In the genomic region with DNA sequence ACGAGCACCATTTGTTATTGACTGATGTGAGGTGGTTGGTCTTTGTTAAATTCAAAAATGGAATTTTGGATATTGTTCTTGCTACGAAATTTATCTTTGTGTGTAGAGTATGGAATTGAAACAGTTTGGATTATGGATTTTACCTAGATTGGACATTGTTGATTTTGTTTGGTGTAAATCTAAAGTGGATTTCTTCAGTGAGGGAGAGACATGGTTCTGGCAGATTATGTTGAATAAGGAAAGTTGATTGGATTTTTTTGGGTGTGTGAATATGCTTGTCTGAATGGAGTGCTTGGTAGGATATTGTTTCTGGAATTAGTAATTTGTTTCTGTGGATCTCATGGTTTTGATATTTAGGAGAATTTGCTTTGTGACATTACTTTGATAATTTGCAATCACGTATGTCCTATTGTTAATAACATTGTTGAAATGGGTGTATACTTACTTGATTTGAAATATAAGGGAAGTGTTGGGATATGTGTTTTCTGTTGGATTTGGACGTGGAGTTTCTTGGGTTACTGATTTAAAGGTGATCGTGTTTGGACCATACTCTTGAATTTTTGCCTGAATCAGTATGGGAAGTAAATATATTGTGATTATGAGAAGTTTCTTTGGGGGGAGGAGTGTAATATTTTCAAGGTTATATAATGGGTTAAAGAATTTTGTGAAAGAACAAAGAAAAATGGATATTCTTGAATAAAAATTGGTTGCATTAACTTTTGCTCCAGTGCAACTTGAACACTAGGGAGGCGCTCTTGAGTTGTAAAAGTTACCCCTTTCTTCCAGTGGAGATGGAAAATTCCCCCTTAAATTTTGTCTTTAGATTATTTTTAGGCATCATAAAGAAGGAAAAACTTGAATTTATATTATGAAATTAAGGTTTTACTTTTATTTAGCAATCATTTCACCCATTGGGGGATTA, we compare ENCODE assay signal across 1 cellular context.
TF ChIP-seq lines count a peak whose summit lies in the region.

No MANE protein-coding gene starts in this region.

TF ChIP-seq in WTC11, 78 proteins besides CTCF, POLR2A, EP300 and RAD21 (continued from another document):
- TF ChIP-seq, protein P1, sequence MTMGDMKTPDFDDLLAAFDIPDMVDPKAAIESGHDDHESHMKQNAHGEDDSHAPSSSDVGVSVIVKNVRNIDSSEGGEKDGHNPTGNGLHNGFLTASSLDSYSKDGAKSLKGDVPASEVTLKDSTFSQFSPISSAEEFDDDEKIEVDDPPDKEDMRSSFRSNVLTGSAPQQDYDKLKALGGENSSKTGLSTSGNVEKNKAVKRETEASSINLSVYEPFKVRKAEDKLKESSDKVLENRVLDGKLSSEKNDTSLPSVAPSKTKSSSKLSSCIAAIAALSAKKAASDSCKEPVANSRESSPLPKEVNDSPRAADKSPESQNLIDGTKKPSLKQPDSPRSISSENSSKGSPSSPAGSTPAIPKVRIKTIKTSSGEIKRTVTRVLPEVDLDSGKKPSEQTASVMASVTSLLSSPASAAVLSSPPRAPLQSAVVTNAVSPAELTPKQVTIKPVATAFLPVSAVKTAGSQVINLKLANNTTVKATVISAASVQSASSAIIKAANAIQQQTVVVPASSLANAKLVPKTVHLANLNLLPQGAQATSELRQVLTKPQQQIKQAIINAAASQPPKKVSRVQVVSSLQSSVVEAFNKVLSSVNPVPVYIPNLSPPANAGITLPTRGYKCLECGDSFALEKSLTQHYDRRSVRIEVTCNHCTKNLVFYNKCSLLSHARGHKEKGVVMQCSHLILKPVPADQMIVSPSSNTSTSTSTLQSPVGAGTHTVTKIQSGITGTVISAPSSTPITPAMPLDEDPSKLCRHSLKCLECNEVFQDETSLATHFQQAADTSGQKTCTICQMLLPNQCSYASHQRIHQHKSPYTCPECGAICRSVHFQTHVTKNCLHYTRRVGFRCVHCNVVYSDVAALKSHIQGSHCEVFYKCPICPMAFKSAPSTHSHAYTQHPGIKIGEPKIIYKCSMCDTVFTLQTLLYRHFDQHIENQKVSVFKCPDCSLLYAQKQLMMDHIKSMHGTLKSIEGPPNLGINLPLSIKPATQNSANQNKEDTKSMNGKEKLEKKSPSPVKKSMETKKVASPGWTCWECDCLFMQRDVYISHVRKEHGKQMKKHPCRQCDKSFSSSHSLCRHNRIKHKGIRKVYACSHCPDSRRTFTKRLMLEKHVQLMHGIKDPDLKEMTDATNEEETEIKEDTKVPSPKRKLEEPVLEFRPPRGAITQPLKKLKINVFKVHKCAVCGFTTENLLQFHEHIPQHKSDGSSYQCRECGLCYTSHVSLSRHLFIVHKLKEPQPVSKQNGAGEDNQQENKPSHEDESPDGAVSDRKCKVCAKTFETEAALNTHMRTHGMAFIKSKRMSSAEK (CRISPR knock-in tag; IDR thresholded peaks at IDR 0.05; ENCODE audit: borderline replicate concordance), result peak; percentile 58; the same call in 1 of the 2 replicates
- TF ChIP-seq NFATC4 (CRISPR knock-in tag; IDR thresholded peaks at IDR 0.05) (peak; percentile 52; the same call in 1 of the 2 replicates), MXD4 (CRISPR knock-in tag; IDR thresholded peaks at IDR 0.05; ENCODE audit: borderline replicate concordance) (peak; percentile 92), SP1 (CRISPR knock-in tag; conservative IDR thresholded peaks at IDR 0.05) (no peak), SMAD3 (CRISPR knock-in tag; IDR thresholded peaks at IDR 0.05; ENCODE audit: borderline replicate concordance) (no peak), ZNF317 (CRISPR knock-in tag; IDR thresholded peaks at IDR 0.05; ENCODE audit: borderline replicate concordance, low read depth) (no peak), ZBTB21 (CRISPR knock-in tag; IDR thresholded peaks at IDR 0.05; ENCODE audit: borderline replicate concordance) (no peak), TP53 (CRISPR knock-in tag; IDR thresholded peaks at IDR 0.05) (no peak), JUN (CRISPR knock-in tag; IDR thresholded peaks at IDR 0.05) (no peak), ATF1 (CRISPR knock-in tag; IDR thresholded peaks at IDR 0.05) (no peak), TCF7 (CRISPR knock-in tag; IDR thresholded peaks at IDR 0.05; ENCODE audit: low read depth) (no peak), SOX15 (CRISPR knock-in tag; IDR thresholded peaks at IDR 0.05) (no peak), FOXJ3 (CRISPR knock-in tag; IDR thresholded peaks at IDR 0.05; ENCODE audit: borderline replicate concordance) (no peak), ZNF121 (CRISPR knock-in tag; IDR thresholded peaks at IDR 0.05) (no peak), MYBL2 (CRISPR knock-in tag; IDR thresholded peaks at IDR 0.05) (no peak), ZNF671 (CRISPR knock-in tag; IDR thresholded peaks at IDR 0.05) (no peak), ZNF423 (CRISPR knock-in tag; IDR thresholded peaks at IDR 0.05) (peak; percentile 51; the same call in 1 of the 2 replicates), TEAD4 (CRISPR knock-in tag; IDR thresholded peaks at IDR 0.05) (no peak), ZNF396 (CRISPR knock-in tag; IDR thresholded peaks at IDR 0.05; ENCODE audit: borderline replicate concordance) (peak; percentile 98), RELA (CRISPR knock-in tag; IDR thresholded peaks at IDR 0.05; ENCODE audit: borderline replicate concordance) (no peak), JAZF1 (CRISPR knock-in tag; IDR thresholded peaks at IDR 0.05) (no peak)
- TF ChIP-seq, protein P2, sequence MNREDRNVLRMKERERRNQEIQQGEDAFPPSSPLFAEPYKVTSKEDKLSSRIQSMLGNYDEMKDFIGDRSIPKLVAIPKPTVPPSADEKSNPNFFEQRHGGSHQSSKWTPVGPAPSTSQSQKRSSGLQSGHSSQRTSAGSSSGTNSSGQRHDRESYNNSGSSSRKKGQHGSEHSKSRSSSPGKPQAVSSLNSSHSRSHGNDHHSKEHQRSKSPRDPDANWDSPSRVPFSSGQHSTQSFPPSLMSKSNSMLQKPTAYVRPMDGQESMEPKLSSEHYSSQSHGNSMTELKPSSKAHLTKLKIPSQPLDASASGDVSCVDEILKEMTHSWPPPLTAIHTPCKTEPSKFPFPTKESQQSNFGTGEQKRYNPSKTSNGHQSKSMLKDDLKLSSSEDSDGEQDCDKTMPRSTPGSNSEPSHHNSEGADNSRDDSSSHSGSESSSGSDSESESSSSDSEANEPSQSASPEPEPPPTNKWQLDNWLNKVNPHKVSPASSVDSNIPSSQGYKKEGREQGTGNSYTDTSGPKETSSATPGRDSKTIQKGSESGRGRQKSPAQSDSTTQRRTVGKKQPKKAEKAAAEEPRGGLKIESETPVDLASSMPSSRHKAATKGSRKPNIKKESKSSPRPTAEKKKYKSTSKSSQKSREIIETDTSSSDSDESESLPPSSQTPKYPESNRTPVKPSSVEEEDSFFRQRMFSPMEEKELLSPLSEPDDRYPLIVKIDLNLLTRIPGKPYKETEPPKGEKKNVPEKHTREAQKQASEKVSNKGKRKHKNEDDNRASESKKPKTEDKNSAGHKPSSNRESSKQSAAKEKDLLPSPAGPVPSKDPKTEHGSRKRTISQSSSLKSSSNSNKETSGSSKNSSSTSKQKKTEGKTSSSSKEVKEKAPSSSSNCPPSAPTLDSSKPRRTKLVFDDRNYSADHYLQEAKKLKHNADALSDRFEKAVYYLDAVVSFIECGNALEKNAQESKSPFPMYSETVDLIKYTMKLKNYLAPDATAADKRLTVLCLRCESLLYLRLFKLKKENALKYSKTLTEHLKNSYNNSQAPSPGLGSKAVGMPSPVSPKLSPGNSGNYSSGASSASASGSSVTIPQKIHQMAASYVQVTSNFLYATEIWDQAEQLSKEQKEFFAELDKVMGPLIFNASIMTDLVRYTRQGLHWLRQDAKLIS (CRISPR knock-in tag; IDR thresholded peaks at IDR 0.05; ENCODE audit: borderline replicate concordance), result no peak
- TF ChIP-seq, protein P3, sequence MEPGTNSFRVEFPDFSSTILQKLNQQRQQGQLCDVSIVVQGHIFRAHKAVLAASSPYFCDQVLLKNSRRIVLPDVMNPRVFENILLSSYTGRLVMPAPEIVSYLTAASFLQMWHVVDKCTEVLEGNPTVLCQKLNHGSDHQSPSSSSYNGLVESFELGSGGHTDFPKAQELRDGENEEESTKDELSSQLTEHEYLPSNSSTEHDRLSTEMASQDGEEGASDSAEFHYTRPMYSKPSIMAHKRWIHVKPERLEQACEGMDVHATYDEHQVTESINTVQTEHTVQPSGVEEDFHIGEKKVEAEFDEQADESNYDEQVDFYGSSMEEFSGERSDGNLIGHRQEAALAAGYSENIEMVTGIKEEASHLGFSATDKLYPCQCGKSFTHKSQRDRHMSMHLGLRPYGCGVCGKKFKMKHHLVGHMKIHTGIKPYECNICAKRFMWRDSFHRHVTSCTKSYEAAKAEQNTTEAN (CRISPR knock-in tag; IDR thresholded peaks at IDR 0.05), result no peak
- TF ChIP-seq, protein P4, sequence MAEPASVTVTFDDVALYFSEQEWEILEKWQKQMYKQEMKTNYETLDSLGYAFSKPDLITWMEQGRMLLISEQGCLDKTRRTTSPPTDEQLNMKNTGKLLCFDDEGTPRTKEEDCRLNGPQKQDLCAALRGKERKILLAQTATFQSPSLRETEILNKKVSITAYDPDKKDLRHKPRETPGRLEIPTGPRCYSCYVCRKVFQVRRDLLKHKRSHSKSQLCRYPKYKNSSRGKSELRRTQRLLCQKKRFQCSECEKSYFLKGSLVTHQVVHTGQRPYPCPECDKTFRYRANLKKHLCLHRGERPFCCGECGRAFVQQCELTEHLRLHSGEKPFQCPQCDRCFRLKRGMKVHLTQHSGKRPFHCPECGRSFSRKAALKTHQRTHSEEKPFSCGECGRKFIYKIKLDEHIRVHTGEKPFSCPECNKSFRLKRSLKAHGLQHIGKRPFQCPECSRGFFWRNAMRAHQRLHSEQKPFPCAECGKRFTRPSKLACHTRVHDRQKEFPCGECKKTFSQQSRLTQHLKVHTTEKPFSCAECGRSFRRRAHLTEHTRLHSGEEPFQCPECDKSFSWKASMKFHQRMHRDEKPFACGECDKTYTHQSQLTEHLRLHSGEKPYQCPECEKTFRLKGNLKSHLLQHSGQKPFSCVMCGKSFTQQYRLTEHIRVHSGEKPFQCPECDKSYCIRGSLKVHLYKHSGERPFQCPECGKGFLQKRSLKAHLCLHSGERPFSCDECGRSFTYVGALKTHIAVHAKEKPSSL (CRISPR knock-in tag; conservative IDR thresholded peaks at IDR 0.05), result 0 out of 2 replicates have a peak, but pooled peaks have one; percentile 44
- TF ChIP-seq, protein P5, sequence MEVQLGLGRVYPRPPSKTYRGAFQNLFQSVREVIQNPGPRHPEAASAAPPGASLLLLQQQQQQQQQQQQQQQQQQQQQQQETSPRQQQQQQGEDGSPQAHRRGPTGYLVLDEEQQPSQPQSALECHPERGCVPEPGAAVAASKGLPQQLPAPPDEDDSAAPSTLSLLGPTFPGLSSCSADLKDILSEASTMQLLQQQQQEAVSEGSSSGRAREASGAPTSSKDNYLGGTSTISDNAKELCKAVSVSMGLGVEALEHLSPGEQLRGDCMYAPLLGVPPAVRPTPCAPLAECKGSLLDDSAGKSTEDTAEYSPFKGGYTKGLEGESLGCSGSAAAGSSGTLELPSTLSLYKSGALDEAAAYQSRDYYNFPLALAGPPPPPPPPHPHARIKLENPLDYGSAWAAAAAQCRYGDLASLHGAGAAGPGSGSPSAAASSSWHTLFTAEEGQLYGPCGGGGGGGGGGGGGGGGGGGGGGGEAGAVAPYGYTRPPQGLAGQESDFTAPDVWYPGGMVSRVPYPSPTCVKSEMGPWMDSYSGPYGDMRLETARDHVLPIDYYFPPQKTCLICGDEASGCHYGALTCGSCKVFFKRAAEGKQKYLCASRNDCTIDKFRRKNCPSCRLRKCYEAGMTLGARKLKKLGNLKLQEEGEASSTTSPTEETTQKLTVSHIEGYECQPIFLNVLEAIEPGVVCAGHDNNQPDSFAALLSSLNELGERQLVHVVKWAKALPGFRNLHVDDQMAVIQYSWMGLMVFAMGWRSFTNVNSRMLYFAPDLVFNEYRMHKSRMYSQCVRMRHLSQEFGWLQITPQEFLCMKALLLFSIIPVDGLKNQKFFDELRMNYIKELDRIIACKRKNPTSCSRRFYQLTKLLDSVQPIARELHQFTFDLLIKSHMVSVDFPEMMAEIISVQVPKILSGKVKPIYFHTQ (CRISPR knock-in tag; IDR thresholded peaks at IDR 0.05), result no peak
- TF ChIP-seq, protein P6, sequence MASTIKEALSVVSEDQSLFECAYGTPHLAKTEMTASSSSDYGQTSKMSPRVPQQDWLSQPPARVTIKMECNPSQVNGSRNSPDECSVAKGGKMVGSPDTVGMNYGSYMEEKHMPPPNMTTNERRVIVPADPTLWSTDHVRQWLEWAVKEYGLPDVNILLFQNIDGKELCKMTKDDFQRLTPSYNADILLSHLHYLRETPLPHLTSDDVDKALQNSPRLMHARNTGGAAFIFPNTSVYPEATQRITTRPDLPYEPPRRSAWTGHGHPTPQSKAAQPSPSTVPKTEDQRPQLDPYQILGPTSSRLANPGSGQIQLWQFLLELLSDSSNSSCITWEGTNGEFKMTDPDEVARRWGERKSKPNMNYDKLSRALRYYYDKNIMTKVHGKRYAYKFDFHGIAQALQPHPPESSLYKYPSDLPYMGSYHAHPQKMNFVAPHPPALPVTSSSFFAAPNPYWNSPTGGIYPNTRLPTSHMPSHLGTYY (CRISPR knock-in tag; IDR thresholded peaks at IDR 0.05), result 0 out of 2 replicates have a peak, but pooled peaks have one; percentile 19
- TF ChIP-seq, protein P7, sequence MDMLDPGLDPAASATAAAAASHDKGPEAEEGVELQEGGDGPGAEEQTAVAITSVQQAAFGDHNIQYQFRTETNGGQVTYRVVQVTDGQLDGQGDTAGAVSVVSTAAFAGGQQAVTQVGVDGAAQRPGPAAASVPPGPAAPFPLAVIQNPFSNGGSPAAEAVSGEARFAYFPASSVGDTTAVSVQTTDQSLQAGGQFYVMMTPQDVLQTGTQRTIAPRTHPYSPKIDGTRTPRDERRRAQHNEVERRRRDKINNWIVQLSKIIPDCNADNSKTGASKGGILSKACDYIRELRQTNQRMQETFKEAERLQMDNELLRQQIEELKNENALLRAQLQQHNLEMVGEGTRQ (CRISPR knock-in tag; IDR thresholded peaks at IDR 0.05), result no peak
- TF ChIP-seq, protein P8, sequence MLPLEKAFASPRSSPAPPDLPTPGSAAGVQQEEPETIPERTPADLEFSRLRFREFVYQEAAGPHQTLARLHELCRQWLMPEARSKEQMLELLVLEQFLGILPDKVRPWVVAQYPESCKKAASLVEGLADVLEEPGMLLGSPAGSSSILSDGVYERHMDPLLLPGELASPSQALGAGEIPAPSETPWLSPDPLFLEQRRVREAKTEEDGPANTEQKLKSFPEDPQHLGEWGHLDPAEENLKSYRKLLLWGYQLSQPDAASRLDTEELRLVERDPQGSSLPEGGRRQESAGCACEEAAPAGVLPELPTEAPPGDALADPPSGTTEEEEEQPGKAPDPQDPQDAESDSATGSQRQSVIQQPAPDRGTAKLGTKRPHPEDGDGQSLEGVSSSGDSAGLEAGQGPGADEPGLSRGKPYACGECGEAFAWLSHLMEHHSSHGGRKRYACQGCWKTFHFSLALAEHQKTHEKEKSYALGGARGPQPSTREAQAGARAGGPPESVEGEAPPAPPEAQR (CRISPR knock-in tag; IDR thresholded peaks at IDR 0.05), result no peak
